Comparison of ENCODE assay signal across 26 cellular contexts in the genomic region with DNA sequence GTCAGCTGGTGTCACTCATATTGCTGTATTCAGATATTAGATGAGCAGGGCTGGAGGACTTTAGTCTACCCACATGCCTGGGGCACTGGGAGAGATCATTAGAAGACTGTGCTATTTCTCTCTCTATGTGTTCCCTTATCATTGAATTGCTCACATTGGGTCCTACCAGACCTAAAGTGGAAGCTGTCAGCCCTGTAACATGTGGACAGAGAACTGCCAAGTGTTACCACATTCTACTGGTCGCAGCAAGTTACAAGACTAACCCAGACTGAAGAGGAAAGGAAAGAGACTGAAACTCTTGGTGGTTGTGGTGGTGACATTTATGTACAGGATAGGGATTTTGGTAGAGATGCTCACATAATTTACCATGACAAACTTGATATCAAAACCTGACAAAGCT.
"Had no signal": no experiment of that assay in that cellular context is flagged by ENCODE, and none has a peak within 500 bp of the region (broad histone marks: within the 10 kb centered on the region; RNA-seq: fewer than 3 reads in every experiment).

No MANE protein-coding gene starts in this region.

- H3K36me3 ChIP-seq: adrenal gland, SJSA1 had no signal

- FAIRE-seq: astrocyte, bronchial epithelial cell had no signal

- H3K27me3 ChIP-seq: adrenal gland, body of pancreas, SJSA1 had no signal

- H3K4me1 ChIP-seq: adrenal gland, body of pancreas had no signal

- H3K27ac ChIP-seq: adrenal gland, body of pancreas, SJSA1 had no signal

- DNase-seq: activated CD4-positive, alpha-beta T cell treated with anti-CD3 and anti-CD28 coated beads, Interleukin-2, amount 10 ng/mL, durations not matched to agents 24 days and 14 days; activated CD4-positive, alpha-beta T cell treated with anti-CD3 and anti-CD28 coated beads, Interleukin-2, amount 50 U/mL, for 4 hours; activated CD8-positive, alpha-beta T cell treated with anti-CD3 and anti-CD28 coated beads for 36 hours; activated gamma-delta T cell treated with Interleukin-2 at 50 U/mL for 16 hours; activated naive CD4-positive, alpha-beta T cell treated with anti-CD3 and anti-CD28 coated beads for 36 hours; activated T-cell treated with anti-CD3 and anti-CD28 coated beads for 4 hours; activated T-cell treated with anti-CD3 and anti-CD28 coated beads, Interleukin-2, amount 50 U/mL, for 4 hours; adrenal gland; body of pancreas; central memory CD4-positive, alpha-beta T cell; NCI-H1092 treated with DMSO at 0.1 percent for 48 hours; NCI-H1417; NCI-H146; NCI-H187; NCI-H2029 treated with DMSO at 0.1 percent for 48 hours; NCI-H2107; NCI-H2171; NCI-H510A; NCI-H526; NCI-H748 treated with DMSO at 0.1 percent for 48 hours; SHP77; SK-N-SH had no signal

- ATAC-seq: activated CD8-positive, alpha-beta T cell treated with anti-CD3 and anti-CD28 coated beads for 36 hours; activated naive CD4-positive, alpha-beta T cell treated with anti-CD3 and anti-CD28 coated beads, Interleukin-2, amount 50 U/mL, for 72 hours; activated T-cell treated with anti-CD3 and anti-CD28 coated beads, Interleukin-2, amount 50 U/mL, for 4 hours; body of pancreas had no signal

- H3K4me2 ChIP-seq: SK-N-SH had no signal

- H3K9ac ChIP-seq: SK-N-SH had no signal

- H3K4me3 ChIP-seq: adrenal gland, body of pancreas, SJSA1 had no signal

- H3K9me3 ChIP-seq: adrenal gland, body of pancreas, SJSA1, SK-N-SH had no signal
